Comparison of ENCODE assay signal across 24 cellular contexts in genomic region chr12:16675438-16675837, GRCh38.
DNase-seq lines count a peak whose midpoint lies in the region; ATAC-seq lines count a peak whose summit lies in the region.
"Had no signal": no experiment of that assay in that cellular context is flagged by ENCODE, and none has a peak within 500 bp of the region (broad histone marks: within the 10 kb centered on the region; RNA-seq: fewer than 3 reads in every experiment).

No MANE protein-coding gene starts in this region.

- DNase-seq in RPMI8226 (peak; percentile 6), KG1 (lab: John Stamatoyannopoulos, UW) (no peak)
- no peak for DNase-seq in activated CD4-positive, CD25-positive, alpha-beta regulatory T cell (lab: John Stamatoyannopoulos, UW)
- no peak for DNase-seq in central memory CD4-positive, alpha-beta T cell
- DNase-seq: AML-193; C1 segment of cervical spinal cord; CD4-positive, alpha-beta memory T cell; COR-L47; GM23248; H7; IMR-90; NCI-H1105; NCI-H1436 treated with DMSO at 0.1 percent for 48 hours; NCI-H187 treated with DMSO at 0.1 percent for 48 hours; NCI-H524; NCI-H748 treated with DMSO at 0.1 percent for 48 hours; NK-92 treated with Interleukin-12 subunit alpha and Interleukin-12 subunit beta, amount 100 ng/mL, for 24 hours; SHP77 treated with DMSO at 0.1 percent for 48 hours had no signal

- ATAC-seq in GM18511 (IDR thresholded peaks at IDR 0.05; ENCODE audit: unreplicated experiment) (peak; percentile 69), GM19351 (IDR thresholded peaks at IDR 0.05; ENCODE audit: unreplicated experiment) (peak; percentile 83), HG02885 (IDR thresholded peaks at IDR 0.05; ENCODE audit: poor library complexity, unreplicated experiment) (peak; percentile 89), GM21528 (IDR thresholded peaks at IDR 0.05; ENCODE audit: low FRiP score, unreplicated experiment) (no peak)
- ATAC-seq: A549, Panc1 had no signal
